18 cellular contexts compared by ENCODE assay signal in genomic region chr1:29716306-29716705, GRCh38.
DNase-seq lines count a peak whose midpoint lies in the region; ATAC-seq and TF ChIP-seq lines count a peak whose summit lies in the region.
"Had no signal": no experiment of that assay in that cellular context is flagged by ENCODE, and none has a peak within 500 bp of the region (broad histone marks: within the 10 kb centered on the region; RNA-seq: fewer than 3 reads in every experiment).

No MANE protein-coding gene starts in this region.

- H3K9me3 Mint-ChIP-seq in activated naive CD8-positive, alpha-beta T cell treated with anti-CD3 and anti-CD28 coated beads for 36 hours, result peaks cover 5% of the 10 kb centered on the region
- peaks cover 35% of the 10 kb centered on the region for H3K9me3 Mint-ChIP-seq in chondrocyte (ENCODE audit: low read depth)
- peaks cover 16 to 34% of the 10 kb centered on the region in 2 donors for H3K9me3 Mint-ChIP-seq in stimulated activated naive CD8-positive, alpha-beta T cell treated with anti-CD3 and anti-CD28 coated beads, Interleukin-15, amount 100 ng/mL, for 72 hours

- ATAC-seq in stimulated activated naive CD8-positive, alpha-beta T cell treated with anti-CD3 and anti-CD28 coated beads, Interleukin-15, amount 100 ng/mL, for 72 hours, result no peak
- ATAC-seq: A549 had no signal

- in situ Hi-C loops in ACHN (cut with HindIII; ENCODE audit: low pct_ligation_motif_present, low pct_unique_long_range_greater_than_20kb, low sequenced_read_pairs), result no loop called here

- H3K4me1 Mint-ChIP-seq in activated naive CD8-positive, alpha-beta T cell treated with anti-CD3 and anti-CD28 coated beads for 36 hours, result peaks cover 6% of the 10 kb centered on the region
- H3K4me1 Mint-ChIP-seq in chondrocyte (ENCODE audit: low read depth), result peaks cover 6% of the 10 kb centered on the region
- H3K4me1 Mint-ChIP-seq in stimulated activated naive CD8-positive, alpha-beta T cell treated with anti-CD3 and anti-CD28 coated beads, Interleukin-15, amount 100 ng/mL, for 72 hours, result peaks cover 18% of the 10 kb centered on the region
- H3K4me1 Mint-ChIP-seq: CD4-positive, alpha-beta memory T cell had no signal

- no peak for TF ChIP-seq CTCF in chondrocyte (IDR thresholded peaks at IDR 0.05)

- H3K27me3 Mint-ChIP-seq in activated naive CD8-positive, alpha-beta T cell treated with anti-CD3 and anti-CD28 coated beads for 36 hours, result peaks cover 24% of the 10 kb centered on the region
- H3K27me3 Mint-ChIP-seq in chondrocyte (ENCODE audit: low read depth), result peaks cover 11% of the 10 kb centered on the region
- H3K27me3 Mint-ChIP-seq in stimulated activated naive CD8-positive, alpha-beta T cell treated with anti-CD3 and anti-CD28 coated beads, Interleukin-15, amount 100 ng/mL, for 72 hours, result peaks cover 29% of the 10 kb centered on the region

- H3K36me3 Mint-ChIP-seq in activated naive CD8-positive, alpha-beta T cell treated with anti-CD3 and anti-CD28 coated beads for 36 hours, result peaks cover 1% of the 10 kb centered on the region
- H3K36me3 Mint-ChIP-seq in chondrocyte (ENCODE audit: low read depth), result peaks cover 1% of the 10 kb centered on the region

- DNase-seq in ACHN, result peak; percentile 25
- peak; percentile 35 for DNase-seq in RPMI7951 (ENCODE audit: low read depth)
- peak; percentile 73 for DNase-seq in glomerular visceral epithelial cell (ENCODE audit: extremely low spot score)
- DNase-seq in renal cortical epithelial cell (ENCODE audit: low read depth), result peak; percentile 77
- DNase-seq in activated naive CD8-positive, alpha-beta T cell treated with anti-CD3 and anti-CD28 coated beads for 36 hours, result no peak
- DNase-seq in chondrocyte (ENCODE audit: low spot score), result no peak
- DNase-seq in stimulated activated naive CD8-positive, alpha-beta T cell treated with anti-CD3 and anti-CD28 coated beads, Interleukin-15, amount 100 ng/mL, for 72 hours, result no peak
- DNase-seq: 8988T; C1 segment of cervical spinal cord; Calu3; CD4-positive, alpha-beta memory T cell; COR-L47; DMS53; DMS79 treated with DMSO at 0.1 percent for 48 hours; GF-D8; GOT3; HFFc6 had no signal

- no peak overlapping the region for H3K27ac Mint-ChIP-seq in activated naive CD8-positive, alpha-beta T cell treated with anti-CD3 and anti-CD28 coated beads for 36 hours
- no peak overlapping the region for H3K27ac Mint-ChIP-seq in chondrocyte (ENCODE audit: unreplicated experiment)
- H3K27ac Mint-ChIP-seq in stimulated activated naive CD8-positive, alpha-beta T cell treated with anti-CD3 and anti-CD28 coated beads, Interleukin-15, amount 100 ng/mL, for 72 hours, result no peak overlapping the region
- H3K27ac Mint-ChIP-seq: CD4-positive, alpha-beta memory T cell; HFFc6 had no signal

- H3K4me3 Mint-ChIP-seq in activated naive CD8-positive, alpha-beta T cell treated with anti-CD3 and anti-CD28 coated beads for 36 hours, result no peak overlapping the region
- no peak overlapping the region for H3K4me3 Mint-ChIP-seq in chondrocyte (ENCODE audit: unreplicated experiment)
- H3K4me3 Mint-ChIP-seq in stimulated activated naive CD8-positive, alpha-beta T cell treated with anti-CD3 and anti-CD28 coated beads, Interleukin-15, amount 100 ng/mL, for 72 hours, result no peak overlapping the region
- H3K4me3 Mint-ChIP-seq: CD4-positive, alpha-beta memory T cell; HFFc6 had no signal

Comparison
In these comparisons a context has a peak if more than half of its experiments do, and no peak if none do; other contexts are left out.
1. DNase-seq: peak in ACHN (single experiment), RPMI7951 (single experiment), glomerular visceral epithelial cell (single experiment) and renal cortical epithelial cell (single experiment); none in activated naive CD8-positive, alpha-beta T cell treated with anti-CD3 and anti-CD28 coated beads for 36 hours (single experiment), chondrocyte (single experiment) and stimulated activated naive CD8-positive, alpha-beta T cell treated with anti-CD3 and anti-CD28 coated beads, Interleukin-15, amount 100 ng/mL, for 72 hours (0 of 2).